In genomic region chr1:28807046-28807445, GRCh38 we compare ENCODE assay signal across 26 cellular contexts. TPM values are rescaled to one million over a fixed set of nuclear protein-coding genes. Genes with fewer than 3 reads are reported as not detected.
"Had no signal": no experiment of that assay in that cellular context is flagged by ENCODE, and none has a peak within 500 bp of the region (broad histone marks: within the 10 kb centered on the region; RNA-seq: fewer than 3 reads in every experiment).

No MANE protein-coding gene starts in this region.

- H3K4me3 ChIP-seq: right atrium auricular region, upper lobe of left lung had no signal

- DNase-seq: activated CD4-positive, alpha-beta T cell treated with anti-CD3 and anti-CD28 coated beads for 36 hours; activated CD4-positive, alpha-beta T cell treated with anti-CD3 and anti-CD28 coated beads, Interleukin-2, amount 50 U/mL, for 4 hours; activated CD8-positive, alpha-beta memory T cell treated with anti-CD3 and anti-CD28 coated beads for 24 hours; activated CD8-positive, alpha-beta memory T cell treated with anti-CD3 and anti-CD28 coated beads, Interleukin-2, amount 50 U/mL, for 4 hours; activated T-cell treated with anti-CD3 and anti-CD28 coated beads, Interleukin-2, amount 50 U/mL, for 24 hours; aorta; effector CD4-positive, alpha-beta T cell; foreskin keratinocyte; immature natural killer cell; left ventricle myocardium superior; midbrain; stimulated activated CD4-positive, alpha-beta T cell treated with anti-CD3 and anti-CD28 coated beads, Interleukin-4, amount 100 ng/mL, for 24 hours; stimulated activated naive CD8-positive, alpha-beta T cell treated with anti-CD3 and anti-CD28 coated beads, Interleukin-15, Interleukin-2, amounts not matched to agents 100 U/mL and 50 U/mL, for 24 hours; T-helper 9 cell; upper lobe of left lung had no signal

- H3K9me3 ChIP-seq: right atrium auricular region, upper lobe of left lung had no signal

- H3K4me3 Mint-ChIP-seq: activated CD4-positive, alpha-beta T cell treated with anti-CD3 and anti-CD28 coated beads for 36 hours; activated T-cell treated with anti-CD3 and anti-CD28 coated beads, Interleukin-2, amount 50 U/mL, for 24 hours; activated T-helper 17 cell treated with anti-CD3 and anti-CD28 coated beads, Interleukin-2, amount 50 U/mL, for 72 hours; brain; dendritic cell treated with granulocyte-macrophage colony-stimulating factor and Interleukin-4, amounts not matched to agents 40 ng/mL and 50 ng/mL, for 4 days; immature natural killer cell; nephron had no signal

- H3K9me3 Mint-ChIP-seq: activated naive CD4-positive, alpha-beta T cell treated with anti-CD3 and anti-CD28 coated beads, Interleukin-2, amount 50 U/mL, for 72 hours; activated T-cell treated with anti-CD3 and anti-CD28 coated beads, Interleukin-2, amount 50 U/mL, for 24 hours; activated T-helper 17 cell treated with anti-CD3 and anti-CD28 coated beads, Interleukin-2, amount 50 U/mL, for 72 hours; dendritic cell treated with granulocyte-macrophage colony-stimulating factor and Interleukin-4, amounts not matched to agents 40 ng/mL and 50 ng/mL, for 4 days; immature natural killer cell; nephron had no signal

- H3K27ac ChIP-seq: foreskin keratinocyte, right atrium auricular region, upper lobe of left lung had no signal

- H3K36me3 Mint-ChIP-seq: activated naive CD4-positive, alpha-beta T cell treated with anti-CD3 and anti-CD28 coated beads, Interleukin-2, amount 50 U/mL, for 72 hours; brain; immature natural killer cell had no signal

- H3K36me3 ChIP-seq: right atrium auricular region, upper lobe of left lung had no signal

- H3K4me1 Mint-ChIP-seq: activated T-helper 17 cell treated with anti-CD3 and anti-CD28 coated beads, Interleukin-2, amount 50 U/mL, for 72 hours; immature natural killer cell; nephron had no signal

- ATAC-seq: activated CD4-positive, alpha-beta T cell treated with anti-CD3 and anti-CD28 coated beads for 36 hours; activated naive CD4-positive, alpha-beta T cell treated with anti-CD3 and anti-CD28 coated beads, Interleukin-2, amount 50 U/mL, for 72 hours; activated T-helper 17 cell treated with anti-CD3 and anti-CD28 coated beads, Interleukin-2, amount 50 U/mL, for 72 hours; foreskin keratinocyte; left ventricle myocardium superior; stimulated activated naive CD8-positive, alpha-beta T cell treated with anti-CD3 and anti-CD28 coated beads, Interleukin-15, Interleukin-2, amounts not matched to agents 100 U/mL and 50 U/mL, for 24 hours had no signal

- H3K27ac Mint-ChIP-seq: activated CD4-positive, alpha-beta T cell treated with anti-CD3 and anti-CD28 coated beads for 36 hours; activated naive CD4-positive, alpha-beta T cell treated with anti-CD3 and anti-CD28 coated beads, Interleukin-2, amount 50 U/mL, for 72 hours; activated T-cell treated with anti-CD3 and anti-CD28 coated beads, Interleukin-2, amount 50 U/mL, for 24 hours; activated T-helper 17 cell treated with anti-CD3 and anti-CD28 coated beads, Interleukin-2, amount 50 U/mL, for 72 hours; brain; dendritic cell treated with granulocyte-macrophage colony-stimulating factor and Interleukin-4, amounts not matched to agents 40 ng/mL and 50 ng/mL, for 4 days; immature natural killer cell; progenitor cell of endocrine pancreas had no signal

RNA-seq across cellular contexts. Expression of gene OPRD1, which starts 4.9 kb away (rescaled TPM):
- total RNA-seq: activated T-helper 17 cell treated with anti-CD3 and anti-CD28 coated beads, Interleukin-2, amount 50 U/mL, for 72 hours; aorta; cardiac septum; foreskin keratinocyte; left ventricle myocardium superior; right atrium auricular region; subcutaneous adipose tissue; T-helper 1 cell treated with Interleukin-12 subunit alpha and Interleukin-12 subunit beta and Interleukin-4 antibody, amounts not matched to agents 30 ng/mL and 1 ng/mL, for 36 hours; upper lobe of left lung had no signal
- polyA plus RNA-seq: aorta, esophagus, foreskin keratinocyte had no signal
